26 cellular contexts compared by ENCODE assay signal in the genomic region with DNA sequence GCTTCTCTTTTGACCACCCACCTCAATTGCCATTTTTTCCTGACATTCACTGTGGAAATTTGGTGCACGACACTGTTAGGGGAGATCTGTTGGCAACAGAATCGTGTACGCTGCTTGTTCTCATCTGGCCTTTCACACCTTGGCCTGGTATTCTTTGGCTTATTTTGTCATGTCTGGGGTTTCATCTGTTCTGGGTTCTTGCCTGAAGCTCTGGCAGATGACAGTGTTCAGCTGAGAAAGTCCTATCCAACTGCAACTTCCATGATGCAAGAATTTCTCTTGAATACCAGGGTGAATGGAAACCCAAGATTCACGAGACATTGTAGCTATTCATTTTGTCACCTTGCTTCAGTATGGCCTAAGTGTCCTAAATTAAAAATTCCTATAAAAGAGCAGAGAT.
"Had no signal": no experiment of that assay in that cellular context is flagged by ENCODE, and none has a peak within 500 bp of the region (broad histone marks: within the 10 kb centered on the region; RNA-seq: fewer than 3 reads in every experiment).

No MANE protein-coding gene starts in this region.

- H3K27me3 ChIP-seq: stomach, suprapubic skin, testis, thyroid gland, tibial artery, tibial nerve, transverse colon, upper lobe of left lung, upper lobe of right lung, uterus, vagina had no signal

- H3K4me3 ChIP-seq: stomach, suprapubic skin, testis, thoracic aorta, thyroid gland, tibial artery, tibial nerve, transverse colon, upper lobe of left lung, upper lobe of right lung, uterus, vagina had no signal

- H3K9me3 ChIP-seq: stomach, testis, thoracic aorta, thyroid gland, tibial artery, tibial nerve, transverse colon, upper lobe of left lung, upper lobe of right lung, uterus, vagina had no signal

- H3K27ac ChIP-seq: stomach, suprapubic skin, testis, thoracic aorta, thyroid gland, tibial artery, tibial nerve, transverse colon, upper lobe of left lung, upper lobe of right lung, uterus, vagina had no signal

- DNase-seq: stimulated activated CD4-positive, alpha-beta T cell treated with anti-CD3 and anti-CD28 coated beads, Interleukin-2, amount 100 ng/mL, for 48 hours; stimulated activated CD4-positive, alpha-beta T cell treated with anti-CD3 and anti-CD28 coated beads, Interleukin-4, amount 100 ng/mL, for 1 hour; stimulated activated CD4-positive, alpha-beta T cell treated with anti-CD3 and anti-CD28 coated beads, Interleukin-4, amount 100 ng/mL, for 24 hours; stimulated activated CD4-positive, alpha-beta T cell treated with anti-CD3 and anti-CD28 coated beads, Interleukin-4, amount 100 ng/mL, for 4 hours; stimulated activated CD8-positive, alpha-beta memory T cell treated with anti-CD3 and anti-CD28 coated beads, Interleukin-4, amount 100 ng/mL, for 48 hours; stimulated activated naive B cell treated with anti-CD40 and anti-IgM and Interleukin-4, amounts not matched to agents 10 μg/mL and 1 μg/mL and 100 μg/mL, for 72 hours; stimulated activated naive CD4-positive, alpha-beta T cell; stimulated activated naive CD4-positive, alpha-beta T cell treated with Interleukin-2 at 50 U/mL for 16 hours; stimulated activated naive CD8-positive, alpha-beta T cell treated with anti-CD3 and anti-CD28 coated beads, Interleukin-15, amount 100 ng/mL, for 72 hours; stimulated activated naive CD8-positive, alpha-beta T cell treated with anti-CD3 and anti-CD28 coated beads, Interleukin-15, Interleukin-2, amounts not matched to agents 100 U/mL and 50 U/mL, for 24 hours; stomach; substantia nigra; testis; thyroid gland; tibial artery; transverse colon; trophoblast cell; upper lobe of left lung; upper lobe of right lung; uterus had no signal

- ATAC-seq: stimulated activated effector memory CD8-positive, alpha-beta T cell treated with anti-CD3 and anti-CD28 coated beads, Interleukin-12 subunit alpha, Interleukin-12 subunit beta, amount 100 ng/mL, for 72 hours; stimulated activated memory B cell treated with anti-CD40 and anti-IgM and Interleukin-4, amounts not matched to agents 10 μg/mL and 1 μg/mL and 100 μg/mL, for 72 hours; stimulated activated naive B cell treated with anti-CD40 and anti-IgM and Interleukin-4, amounts not matched to agents 10 μg/mL and 1 μg/mL and 100 μg/mL, for 72 hours; stimulated activated naive CD8-positive, alpha-beta T cell treated with anti-CD3 and anti-CD28 coated beads, Interleukin-15, amount 100 ng/mL, for 72 hours; stimulated activated naive CD8-positive, alpha-beta T cell treated with anti-CD3 and anti-CD28 coated beads, Interleukin-15, Interleukin-2, amounts not matched to agents 100 U/mL and 50 U/mL, for 24 hours; upper lobe of right lung had no signal

- H3K36me3 ChIP-seq: stomach, suprapubic skin, thoracic aorta, thyroid gland, tibial artery, tibial nerve, transverse colon, upper lobe of left lung, upper lobe of right lung, uterus, vagina had no signal

- H3K4me1 ChIP-seq: stomach, suprapubic skin, testis, thyroid gland, tibial artery, tibial nerve, transverse colon, upper lobe of left lung, upper lobe of right lung, uterus, vagina had no signal
